In the genomic region with DNA sequence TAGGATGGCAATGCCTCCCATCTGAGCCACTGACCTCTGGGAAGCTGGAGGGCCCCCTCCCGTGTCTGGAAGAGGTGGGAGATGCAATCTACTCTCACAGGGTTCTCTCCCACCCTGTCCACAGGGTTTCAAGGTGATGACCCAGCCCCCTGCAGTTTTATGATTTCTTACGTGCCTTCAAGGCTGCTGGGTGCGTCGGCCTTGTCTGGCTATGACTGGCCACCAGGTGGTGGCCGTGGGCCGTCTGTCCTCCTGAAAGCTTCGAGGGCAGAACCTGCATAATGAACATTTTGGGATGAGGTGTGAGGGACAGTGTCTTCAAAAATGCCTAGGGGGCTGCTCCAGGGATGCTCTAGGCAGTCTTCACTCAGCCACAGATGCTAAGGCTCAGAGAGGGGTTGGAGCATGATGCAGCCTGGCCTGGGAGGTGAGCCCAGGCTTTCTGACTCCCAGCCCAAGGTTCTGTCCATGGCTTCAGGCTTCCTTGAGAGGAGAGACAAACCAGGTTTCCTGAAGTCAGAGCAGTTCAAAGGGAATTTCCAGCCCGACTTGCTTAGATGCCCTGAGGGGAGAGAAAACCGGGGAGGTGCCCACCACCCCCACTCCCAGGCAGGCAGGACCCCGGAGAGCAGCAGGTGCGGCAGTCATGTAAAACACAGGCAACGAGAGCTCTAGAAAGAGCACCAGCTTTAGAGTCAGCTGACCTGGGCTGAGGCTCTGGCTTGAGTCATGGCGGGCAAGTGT, we compare ENCODE assay signal across 1 cellular context.
TF ChIP-seq lines count a peak whose summit lies in the region.

No MANE protein-coding gene starts in this region.

TF ChIP-seq in IMR-90, 13 proteins besides CTCF, POLR2A, EP300 and RAD21:
- no peak for TF ChIP-seq NFE2L2 (IDR thresholded peaks at IDR 0.05; ENCODE audit: low read depth, low read length)
- TF ChIP-seq SMC3 (IDR thresholded peaks at IDR 0.05; ENCODE audit: low read depth, low read length) = peak; percentile 85
